Comparison of ENCODE assay signal across 2 cellular contexts in the genomic region with DNA sequence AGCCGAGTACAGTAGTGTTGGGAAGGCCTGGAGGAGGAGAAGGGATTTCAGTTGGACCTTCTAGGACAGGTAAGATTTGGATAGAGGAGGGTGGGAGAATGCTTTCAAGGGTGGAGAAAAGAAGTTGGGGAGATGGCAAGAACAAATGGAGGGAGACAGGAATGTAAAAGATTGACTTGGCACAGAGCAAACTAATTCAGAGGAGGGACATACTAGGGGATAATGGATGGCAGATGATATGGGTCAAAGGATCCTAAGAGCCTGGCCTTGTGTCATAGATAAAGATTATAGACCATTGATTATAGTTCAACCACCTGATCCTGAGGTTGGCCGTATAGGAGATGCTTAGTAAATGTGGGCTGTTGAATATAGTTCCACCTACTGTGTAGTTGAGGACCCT.
TF ChIP-seq lines count a peak whose summit lies in the region.

No MANE protein-coding gene starts in this region.

TF ChIP-seq in IMR-90, 13 proteins besides CTCF, POLR2A, EP300 and RAD21:
- no peak for TF ChIP-seq RCOR1 (IDR thresholded peaks at IDR 0.05; ENCODE audit: insufficient replicate concordance, low read length)
- TF ChIP-seq BHLHE40 (IDR thresholded peaks at IDR 0.05; ENCODE audit: low read depth, low read length) = no peak
- TF ChIP-seq, protein P1, sequence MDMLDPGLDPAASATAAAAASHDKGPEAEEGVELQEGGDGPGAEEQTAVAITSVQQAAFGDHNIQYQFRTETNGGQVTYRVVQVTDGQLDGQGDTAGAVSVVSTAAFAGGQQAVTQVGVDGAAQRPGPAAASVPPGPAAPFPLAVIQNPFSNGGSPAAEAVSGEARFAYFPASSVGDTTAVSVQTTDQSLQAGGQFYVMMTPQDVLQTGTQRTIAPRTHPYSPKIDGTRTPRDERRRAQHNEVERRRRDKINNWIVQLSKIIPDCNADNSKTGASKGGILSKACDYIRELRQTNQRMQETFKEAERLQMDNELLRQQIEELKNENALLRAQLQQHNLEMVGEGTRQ (IDR thresholded peaks at IDR 0.05; ENCODE audit: low read depth, low read length) = no peak
- TF ChIP-seq NFE2L2 (IDR thresholded peaks at IDR 0.05; ENCODE audit: low read depth, low read length) = no peak
- TF ChIP-seq RFX5 (IDR thresholded peaks at IDR 0.05; ENCODE audit: low read depth, low read length) = no peak
- no peak for TF ChIP-seq CEBPB (IDR thresholded peaks at IDR 0.05; ENCODE audit: low read depth, low read length)

TF ChIP-seq in K562, 482 proteins besides CTCF, POLR2A, EP300 and RAD21:
- no peak for TF ChIP-seq ZNF699 (CRISPR knock-in tag; IDR thresholded peaks at IDR 0.05; ENCODE audit: insufficient replicate concordance)
- peak; percentile 12 for TF ChIP-seq TAF9B (IDR thresholded peaks at IDR 0.05; ENCODE audit: partially characterized antibody)
- TF ChIP-seq POLR2AphosphoS5 (IDR thresholded peaks at IDR 0.05; ENCODE audit: control insufficient read depth, insufficient read depth, low read depth, low read length) = peak; percentile 18
- TF ChIP-seq SUPT5H (IDR thresholded peaks at IDR 0.05) = 0 out of 2 replicates have a peak, but pooled peaks have one; percentile 56
- TF ChIP-seq NFIC (IDR thresholded peaks at IDR 0.05) = 0 out of 2 replicates have a peak, but pooled peaks have one; percentile 6
- TF ChIP-seq, protein P2, sequence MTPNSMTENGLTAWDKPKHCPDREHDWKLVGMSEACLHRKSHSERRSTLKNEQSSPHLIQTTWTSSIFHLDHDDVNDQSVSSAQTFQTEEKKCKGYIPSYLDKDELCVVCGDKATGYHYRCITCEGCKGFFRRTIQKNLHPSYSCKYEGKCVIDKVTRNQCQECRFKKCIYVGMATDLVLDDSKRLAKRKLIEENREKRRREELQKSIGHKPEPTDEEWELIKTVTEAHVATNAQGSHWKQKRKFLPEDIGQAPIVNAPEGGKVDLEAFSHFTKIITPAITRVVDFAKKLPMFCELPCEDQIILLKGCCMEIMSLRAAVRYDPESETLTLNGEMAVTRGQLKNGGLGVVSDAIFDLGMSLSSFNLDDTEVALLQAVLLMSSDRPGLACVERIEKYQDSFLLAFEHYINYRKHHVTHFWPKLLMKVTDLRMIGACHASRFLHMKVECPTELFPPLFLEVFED (CRISPR knock-in tag; conservative IDR thresholded peaks at IDR 0.05) = 0 out of 2 replicates have a peak, but pooled peaks have one; percentile 68
- no peak for TF ChIP-seq HIVEP1 (CRISPR knock-in tag; IDR thresholded peaks at IDR 0.05)
